In the genomic region with DNA sequence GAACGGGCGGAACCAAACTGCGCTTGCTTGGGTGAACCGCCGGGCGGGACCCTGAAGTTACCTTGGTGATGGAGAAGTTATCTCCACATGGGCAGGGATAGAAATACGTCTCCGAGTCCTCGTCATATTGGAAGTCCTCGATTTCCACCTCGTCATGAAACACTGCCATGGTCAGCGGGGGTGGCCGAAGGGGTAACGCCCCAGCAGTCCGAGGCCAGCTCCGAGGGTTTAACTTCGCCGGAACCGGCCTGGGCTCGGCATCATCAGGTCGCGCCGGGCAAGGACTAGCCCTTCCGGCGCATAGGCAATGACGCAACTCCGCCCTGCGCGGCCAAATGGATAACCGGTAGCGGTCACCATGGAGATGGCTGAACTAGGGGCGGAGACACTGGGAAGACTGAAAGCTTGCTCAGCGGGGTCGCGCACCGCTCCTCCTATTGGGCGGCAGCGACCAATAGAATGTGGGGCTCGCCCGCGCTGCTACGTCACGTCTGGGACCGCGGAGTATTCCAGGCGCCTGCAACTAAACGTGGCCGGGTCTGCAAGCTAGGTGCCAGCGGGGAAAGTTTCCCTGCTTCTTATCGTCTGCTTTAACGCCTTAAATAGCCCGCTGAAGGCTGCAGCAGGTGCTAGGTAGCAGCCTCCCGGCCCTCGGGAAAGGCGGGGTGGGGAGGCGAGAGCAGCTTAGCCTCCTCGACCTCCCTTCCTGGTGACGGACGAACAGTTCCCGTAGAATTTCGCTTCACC, we compare ENCODE assay signal across 8 cellular contexts. TPM values are rescaled to one million over a fixed set of nuclear protein-coding genes. Genes with fewer than 3 reads are reported as not detected.
DNase-seq lines count a peak whose midpoint lies in the region; ATAC-seq, FAIRE-seq and TF ChIP-seq lines count a peak whose summit lies in the region.

Gene DPH3, minus strand, starts transcription at position 236 of the 747 bp plus-strand sequence. Its CDS starts 67 bp downstream, at position 169.
Gene OXNAD1, plus strand, starts transcription at position 505 of the 747 bp plus-strand sequence. CDS start 5,741 bp downstream, outside the sequence.

- FAIRE-seq in urothelium cell line (lab: Jason Lieb, UNC) = peak; percentile 70

- intact Hi-C loops in psoas muscle (cut with DNase I) = loop anchor here in 1 of 2 donors (5.0 kb wide), 1 partner anchor 287 kb away; no protein-coding TSS in a partner anchor

- H3K36me3 ChIP-seq in right atrium auricular region (peaks cover 6% of the 10 kb centered on the region), psoas muscle (ENCODE audit: insufficient read depth in 1 of 2, low read depth in 1 of 2) (peaks cover 6 to 31% of the 10 kb centered on the region in 2 donors)

- peak; percentile 98 for ATAC-seq in GM18498 (IDR thresholded peaks at IDR 0.05; ENCODE audit: unreplicated experiment)
- ATAC-seq in HG02938 (IDR thresholded peaks at IDR 0.05; ENCODE audit: unreplicated experiment) = peak; percentile 99
- peak; percentile 97 to 99 (median 98) for ATAC-seq in psoas muscle

- H3K4me1 ChIP-seq in right atrium auricular region (peaks cover 0 to 45% of the 10 kb centered on the region in 2 donors), psoas muscle (peaks cover 60% of the 10 kb centered on the region)

- TF ChIP-seq CTCF in right atrium auricular region (IDR thresholded peaks at IDR 0.05) (no peak), psoas muscle (IDR thresholded peaks at IDR 0.05) (peak; percentile 12)

- H3K9me3 ChIP-seq in right atrium auricular region (no peaks in the 10 kb centered on the region), psoas muscle (no peaks in the 10 kb centered on the region)

- H3K4me3 ChIP-seq in right atrium auricular region (peak within 1 kb of the TSS; percentile 90 to 97), psoas muscle (peak within 1 kb of the TSS; percentile 74)

- WGBS in psoas muscle, 3 donors = 0 to 1% (median 0%) methylated on average over 61 of the region's 61 CpGs

- H3K27ac ChIP-seq in angular gyrus (ENCODE audit: low read depth, low read length) = peak within 1 kb of the TSS; percentile 75
- peak within 1 kb of the TSS; percentile 91 to 95 for H3K27ac ChIP-seq in right atrium auricular region
- H3K27ac ChIP-seq in psoas muscle = peak within 1 kb of the TSS; percentile 89

- peak; percentile 82 to 90 for DNase-seq in NCI-H187 (lab: John Stamatoyannopoulos, UW)
- DNase-seq in T-helper 2 cell = peak; percentile 96 to 99 (median 98)
- DNase-seq in right atrium auricular region (ENCODE audit: low spot score) = peak; percentile 100
- DNase-seq in psoas muscle = peak; percentile 100
- DNase-seq in urothelium cell line (ENCODE audit: low spot score) = peak; percentile 99

- H3K27me3 ChIP-seq in right atrium auricular region (no peaks in the 10 kb centered on the region), psoas muscle (ENCODE audit: insufficient read depth in 3 of 3, low read length in 2 of 3) (no peaks in the 10 kb centered on the region)

RNA-seq across cellular contexts. Expression of gene DPH3, which starts in this region (rescaled TPM):
- 10 to 100 TPM; 17.3 to 17.7 TPM for total RNA-seq in right atrium auricular region
- total RNA-seq in psoas muscle = 10 to 100 TPM; 23.5 to 53.3 (median 43.3) TPM
- polyA plus RNA-seq in psoas muscle = 100 to 1,000 TPM in 1 of 3 donors, 10 to 100 TPM in 2; 33.4 to 108 (median 76.9) TPM

RNA-seq across cellular contexts. Expression of gene OXNAD1, which starts in this region (rescaled TPM):
- total RNA-seq in right atrium auricular region = 10 to 100 TPM in 1 of 2 donors, 1 to 10 TPM in 1; 9.8 to 15.7 TPM
- total RNA-seq in psoas muscle = 10 to 100 TPM in 2 of 4 donors, 1 to 10 TPM in 2; 5.4 to 15.5 (median 9.0) TPM
- 10 to 100 TPM in 2 of 3 donors, 1 to 10 TPM in 1; 8.2 to 24.4 (median 11.9) TPM for polyA plus RNA-seq in psoas muscle

Comparison
In these comparisons a context has a peak if more than half of its experiments do, and no peak if none do; other contexts are left out.
1. Peak in every context shown above with its lines: DNase-seq, ATAC-seq, H3K4me3 ChIP-seq and H3K27ac ChIP-seq.